In genomic region chrX:129996120-129996519, GRCh38 we compare ENCODE assay signal across 17 cellular contexts. TPM values are rescaled to one million over a fixed set of nuclear protein-coding genes. Genes with fewer than 3 reads are reported as not detected.
DNase-seq lines count a peak whose midpoint lies in the region; ATAC-seq and TF ChIP-seq lines count a peak whose summit lies in the region.
"Had no signal": no experiment of that assay in that cellular context is flagged by ENCODE, and none has a peak within 500 bp of the region (broad histone marks: within the 10 kb centered on the region; RNA-seq: fewer than 3 reads in every experiment).

No MANE protein-coding gene starts in this region.

- in situ Hi-C loops in ACHN (cut with HindIII; ENCODE audit: low pct_ligation_motif_present, low pct_unique_long_range_greater_than_20kb, low sequenced_read_pairs), result no loop called here

- H4K8ac ChIP-seq in mesendoderm (ENCODE audit: low read depth, low read length), result no peak overlapping the region

- H3K36me3 ChIP-seq in mucosa of descending colon (ENCODE audit: low read depth) (no peaks in the 10 kb centered on the region), mesendoderm (ENCODE audit: control insufficient read depth, insufficient read depth, low read length) (no peaks in the 10 kb centered on the region)
- H3K36me3 ChIP-seq: stomach had no signal

- H3K9me3 Mint-ChIP-seq in activated naive CD8-positive, alpha-beta T cell treated with anti-CD3 and anti-CD28 coated beads, Interleukin-2, amount 50 U/mL, for 24 hours, result no peaks in the 10 kb centered on the region
- H3K9me3 Mint-ChIP-seq: activated naive CD4-positive, alpha-beta T cell treated with anti-CD3 and anti-CD28 coated beads, Interleukin-2, amount 10 ng/mL, durations not matched to agents 7 days and 5 days; GM23338 had no signal

- intact Hi-C loops in mucosa of descending colon (cut with DNase I, micrococcal nuclease), result no loop called here

- ATAC-seq in mucosa of descending colon (peak; percentile 47), GM19467 (IDR thresholded peaks at IDR 0.05; ENCODE audit: unreplicated experiment) (no peak)
- no peak for ATAC-seq in activated naive CD8-positive, alpha-beta T cell treated with anti-CD3 and anti-CD28 coated beads, Interleukin-2, amount 50 U/mL, for 24 hours
- ATAC-seq: GM23338 had no signal

- peaks cover 2% of the 10 kb centered on the region for H3K36me3 Mint-ChIP-seq in activated naive CD8-positive, alpha-beta T cell treated with anti-CD3 and anti-CD28 coated beads, Interleukin-2, amount 50 U/mL, for 24 hours (ENCODE audit: low read depth)

- no peak overlapping the region for H4K5ac ChIP-seq in mesendoderm (ENCODE audit: low read length)

- H3K23ac ChIP-seq in mesendoderm (ENCODE audit: low read length), result no peak overlapping the region

- H3K4me2 ChIP-seq in mesendoderm (ENCODE audit: low read length), result no peak overlapping the region
- H3K4me2 ChIP-seq: GM23338 had no signal

- no peak overlapping the region for H2AK5ac ChIP-seq in mesendoderm (ENCODE audit: low read length)

- no peaks in the 10 kb centered on the region for H3K4me1 Mint-ChIP-seq in activated naive CD8-positive, alpha-beta T cell treated with anti-CD3 and anti-CD28 coated beads, Interleukin-2, amount 50 U/mL, for 24 hours
- H3K4me1 Mint-ChIP-seq: activated naive CD4-positive, alpha-beta T cell treated with anti-CD3 and anti-CD28 coated beads, Interleukin-2, amount 10 ng/mL, durations not matched to agents 7 days and 5 days had no signal

- no peak overlapping the region for H2BK120ac ChIP-seq in mesendoderm (ENCODE audit: low read depth, low read length)

- H3K27ac Mint-ChIP-seq in activated naive CD8-positive, alpha-beta T cell treated with anti-CD3 and anti-CD28 coated beads, Interleukin-2, amount 50 U/mL, for 24 hours, result no peak overlapping the region
- H3K27ac Mint-ChIP-seq: activated naive CD4-positive, alpha-beta T cell treated with anti-CD3 and anti-CD28 coated beads, Interleukin-2, amount 10 ng/mL, durations not matched to agents 7 days and 5 days; GM23338 had no signal

- H3K18ac ChIP-seq in mesendoderm (ENCODE audit: low read length), result no peak overlapping the region

- H3K27me3 ChIP-seq in mesendoderm (ENCODE audit: insufficient read depth, low read length, poor library complexity), result no peaks in the 10 kb centered on the region
- H3K27me3 ChIP-seq: stomach had no signal

- no peaks in the 10 kb centered on the region for H3K79me1 ChIP-seq in mesendoderm (ENCODE audit: low read length)

- H3K4ac ChIP-seq in mesendoderm (ENCODE audit: low read depth, low read length), result no peak overlapping the region

- no peak overlapping the region for H3K56ac ChIP-seq in mesendoderm (ENCODE audit: low read length)

- no CpG with 5 or more reads among the region's 4 CpGs for WGBS in mesendoderm (ENCODE audit: extremely low coverage, insufficient coverage, low lambda C conversion rate)

- H3K9ac ChIP-seq in mesendoderm (ENCODE audit: low read length), result no peak overlapping the region

- H3K4me3 ChIP-seq in choroid plexus epithelial cell (ENCODE audit: low read depth, low read length) (no peak overlapping the region), mucosa of descending colon (no peak overlapping the region), mesendoderm (ENCODE audit: low read length) (no peak overlapping the region)
- H3K4me3 ChIP-seq: dorsolateral prefrontal cortex, GM23338, stomach had no signal

- no peaks in the 10 kb centered on the region for H3K27me3 Mint-ChIP-seq in activated naive CD8-positive, alpha-beta T cell treated with anti-CD3 and anti-CD28 coated beads, Interleukin-2, amount 50 U/mL, for 24 hours
- H3K27me3 Mint-ChIP-seq: activated naive CD4-positive, alpha-beta T cell treated with anti-CD3 and anti-CD28 coated beads, Interleukin-2, amount 10 ng/mL, durations not matched to agents 7 days and 5 days had no signal

- no peak overlapping the region for H3K27ac ChIP-seq in mesendoderm (ENCODE audit: low read depth, low read length)
- H3K27ac ChIP-seq: dorsolateral prefrontal cortex had no signal

- no peak overlapping the region for H2BK15ac ChIP-seq in mesendoderm (replicated peaks; ENCODE audit: low read depth)

- no peak overlapping the region for H2BK5ac ChIP-seq in mesendoderm (ENCODE audit: low read length)

- H3K9me3 ChIP-seq in mucosa of descending colon, result no peaks in the 10 kb centered on the region
- H3K9me3 ChIP-seq: Caco-2, stomach had no signal

- DNase-seq in AG20443 (ENCODE audit: low spot score) (peak; percentile 80), HS-5 (ENCODE audit: low read depth) (peak; percentile 29), choroid plexus epithelial cell (ENCODE audit: low read depth) (peak; percentile 51), mucosa of descending colon (no peak), ACHN (no peak), mesendoderm (no peak)
- DNase-seq in activated naive CD8-positive, alpha-beta T cell treated with anti-CD3 and anti-CD28 coated beads, Interleukin-2, amount 50 U/mL, for 24 hours, result no peak
- DNase-seq: activated CD8-positive, alpha-beta memory T cell treated with anti-CD3 and anti-CD28 coated beads for 24 hours; activated naive CD4-positive, alpha-beta T cell treated with anti-CD3 and anti-CD28 coated beads, Interleukin-2, amount 10 ng/mL, durations not matched to agents 7 days and 5 days; Caco-2; dorsolateral prefrontal cortex; hippocampal formation; KG1; stimulated activated CD4-positive, alpha-beta T cell treated with anti-CD3 and anti-CD28 coated beads, Interleukin-4, amount 100 ng/mL, for 1 hour; stomach had no signal

- H3K4me3 Mint-ChIP-seq in activated naive CD8-positive, alpha-beta T cell treated with anti-CD3 and anti-CD28 coated beads, Interleukin-2, amount 50 U/mL, for 24 hours, result no peak overlapping the region
- H3K4me3 Mint-ChIP-seq: activated naive CD4-positive, alpha-beta T cell treated with anti-CD3 and anti-CD28 coated beads, Interleukin-2, amount 10 ng/mL, durations not matched to agents 7 days and 5 days; GM23338 had no signal

- TF ChIP-seq CTCF in choroid plexus epithelial cell (conservative IDR thresholded peaks at IDR 0.05; ENCODE audit: low read depth, low read length) (no peak), mucosa of descending colon (IDR thresholded peaks at IDR 0.05) (no peak)

- no peaks in the 10 kb centered on the region for H3K79me2 ChIP-seq in mesendoderm (ENCODE audit: control insufficient read depth, insufficient read depth, low read length)

- H3K4me1 ChIP-seq in mucosa of descending colon (ENCODE audit: low read depth) (no peaks in the 10 kb centered on the region), mesendoderm (ENCODE audit: control insufficient read depth, low read depth, low read length) (no peaks in the 10 kb centered on the region)
- H3K4me1 ChIP-seq: Caco-2 had no signal

RNA-seq across cellular contexts. Expression of gene BCORL1, which starts 13.7 kb away (rescaled TPM):
- 10 to 100 TPM in 2 of 3 donors, 1 to 10 TPM in 1; 7.3 to 24.2 (median 10.0) TPM for total RNA-seq in mucosa of descending colon
- 0.70 TPM for polyA plus RNA-seq in mesendoderm (2013, experiment 1 of 2)
- polyA plus RNA-seq in mesendoderm (2013, experiment 2 of 2), result 0.77 TPM

Comparison
In these comparisons a context has a peak if more than half of its experiments do, and no peak if none do; other contexts are left out.
1. DNase-seq: peak in AG20443 (single experiment), HS-5 (single experiment) and choroid plexus epithelial cell (single experiment); none in mucosa of descending colon (0 of 3), activated naive CD8-positive, alpha-beta T cell treated with anti-CD3 and anti-CD28 coated beads, Interleukin-2, amount 50 U/mL, for 24 hours (single experiment), ACHN (single experiment) and mesendoderm (single experiment).